ENCODE assay signal across 10 cellular contexts in the genomic region with DNA sequence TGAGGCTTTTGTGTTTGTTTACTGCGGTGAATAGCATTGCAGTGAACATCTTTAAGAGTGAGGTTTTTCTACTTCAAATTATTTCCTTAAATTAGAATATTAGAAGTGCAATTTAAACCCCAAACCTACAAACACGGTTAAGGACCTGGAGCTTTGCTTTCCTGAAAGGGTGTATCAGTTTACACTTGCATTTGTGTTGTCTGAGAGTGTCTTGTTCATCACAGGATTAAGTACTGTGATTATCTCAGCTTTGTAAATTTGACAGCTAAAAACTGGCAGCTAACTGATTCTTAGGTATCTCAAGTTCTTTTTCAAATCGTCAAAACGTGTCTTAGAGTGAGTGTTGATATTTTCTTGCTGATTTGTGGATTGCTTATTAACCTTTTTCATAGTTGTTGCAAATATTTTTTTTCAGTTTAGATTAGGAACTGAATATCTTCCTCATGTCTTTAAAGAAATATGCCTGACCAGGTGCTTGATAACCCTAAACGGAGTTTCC. TPM values are rescaled to one million over a fixed set of nuclear protein-coding genes. Genes with fewer than 3 reads are reported as not detected.
DNase-seq lines count a peak whose midpoint lies in the region; ATAC-seq, FAIRE-seq and TF ChIP-seq lines count a peak whose summit lies in the region.
"Had no signal": no experiment of that assay in that cellular context is flagged by ENCODE, and none has a peak within 500 bp of the region (broad histone marks: within the 10 kb centered on the region; RNA-seq: fewer than 3 reads in every experiment).

No MANE protein-coding gene starts in this region.

- H3K4me1 Mint-ChIP-seq in activated T-helper 1 cell treated with anti-CD3 and anti-CD28 coated beads, Interleukin-12 subunit alpha, Interleukin-12 subunit beta, Interleukin-2, Interleukin-4 antibody, amounts not matched to agents 30 ng/mL and 10 ng/mL and 1 ng/mL, durations not matched to agents 14 hours and 24 hours and 36 hours (ENCODE audit: low read depth) = peaks cover 24% of the 10 kb centered on the region

- H3K27ac ChIP-seq in SK-N-SH (ENCODE audit: low read depth in 2 of 2, low read length in 1 of 2) = peak overlapping the region; percentile 73 to 96
- peak overlapping the region; percentile 0 to 82 for H3K27ac ChIP-seq in kidney (ENCODE audit: low read depth in 2 of 2, low read length in 2 of 2)
- peak overlapping the region; percentile 36 for H3K27ac ChIP-seq in suprapubic skin
- no peak overlapping the region for H3K27ac ChIP-seq in PC-9

- H3K79me2 ChIP-seq in SK-N-SH (ENCODE audit: insufficient read depth) = peaks cover 39% of the 10 kb centered on the region
- H3K79me2 ChIP-seq in PC-9 (ENCODE audit: low read depth) = no peaks in the 10 kb centered on the region

- POLR2A ChIA-PET in SK-N-SH (lab: Yijun Ruan, JAX) = no interaction called here
- POLR2A ChIA-PET in PC-9 (lab: Charles Lee; ENCODE audit: unreplicated experiment) = interaction anchor here (0.7 kb wide), 1 partner anchor 28 kb away, joined by 3 read pairs; no protein-coding TSS in a partner anchor

- no peak overlapping the region for H3K27ac Mint-ChIP-seq in activated T-helper 1 cell treated with anti-CD3 and anti-CD28 coated beads, Interleukin-12 subunit alpha, Interleukin-12 subunit beta, Interleukin-2, Interleukin-4 antibody, amounts not matched to agents 30 ng/mL and 10 ng/mL and 1 ng/mL, durations not matched to agents 14 hours and 24 hours and 36 hours

- no TSS peak for BruUV-seq in PC-9 (replicated peaks; lab: Mats Ljungman, UMichigan)

- H3K4me3 ChIP-seq in SK-N-SH (ENCODE audit: low read depth in 2 of 2, low read length in 1 of 2) (no peak overlapping the region), kidney (ENCODE audit: low read length in 2 of 2) (peak overlapping the region in 1 of 2 donors; percentile 5), suprapubic skin (no peak overlapping the region), PC-9 (no peak overlapping the region)

- no peak for TF ChIP-seq POLR2A in suprapubic skin (IDR thresholded peaks at IDR 0.05)

- H3K4me3 Mint-ChIP-seq in activated T-helper 1 cell treated with anti-CD3 and anti-CD28 coated beads, Interleukin-12 subunit alpha, Interleukin-12 subunit beta, Interleukin-2, Interleukin-4 antibody, amounts not matched to agents 30 ng/mL and 10 ng/mL and 1 ng/mL, durations not matched to agents 14 hours and 24 hours and 36 hours = no peak overlapping the region

- H3K9ac ChIP-seq in SK-N-SH (peak overlapping the region; percentile 58), kidney (ENCODE audit: low read length in 2 of 2) (no peak overlapping the region)

- 68% methylated on average over 5 of the region's 5 CpGs for whole genome bisulfite sequencing in SK-N-SH (ENCODE audit: low lambda C conversion rate)
- 65% methylated on average over 5 of the region's 5 CpGs for WGBS in suprapubic skin

- no peak for ATAC-seq in SK-N-SH treated with all-trans-retinoic acid at 6 μM for 48 hours

- H3K9me3 Mint-ChIP-seq in activated T-helper 1 cell treated with anti-CD3 and anti-CD28 coated beads, Interleukin-12 subunit alpha, Interleukin-12 subunit beta, Interleukin-2, Interleukin-4 antibody, amounts not matched to agents 30 ng/mL and 10 ng/mL and 1 ng/mL, durations not matched to agents 14 hours and 24 hours and 36 hours = no peaks in the 10 kb centered on the region

- no peaks in the 10 kb centered on the region for H3K36me3 Mint-ChIP-seq in activated T-helper 1 cell treated with anti-CD3 and anti-CD28 coated beads, Interleukin-12 subunit alpha, Interleukin-12 subunit beta, Interleukin-2, Interleukin-4 antibody, amounts not matched to agents 30 ng/mL and 10 ng/mL and 1 ng/mL, durations not matched to agents 14 hours and 24 hours and 36 hours (ENCODE audit: low read depth)

- H2AFZ ChIP-seq in SK-N-SH (ENCODE audit: low read depth) (no peak overlapping the region), PC-9 (no peak overlapping the region)

- CTCF ChIA-PET in SK-N-SH (lab: Yijun Ruan, JAX) (interaction anchor here (1.0 to 10.7 kb wide), 6 partner anchors 17 to 156 kb away, joined by 3 to 211 read pairs (median 5); no protein-coding TSS in a partner anchor), PC-9 (lab: Charles Lee) (no interaction called here)

- H3K27me3 ChIP-seq in SK-N-SH (ENCODE audit: insufficient read depth) (no peaks in the 10 kb centered on the region), suprapubic skin (no peaks in the 10 kb centered on the region), PC-9 (ENCODE audit: insufficient read depth, low read depth) (no peaks in the 10 kb centered on the region)

- no peaks in the 10 kb centered on the region for H3K9me3 ChIP-seq in SK-N-SH
- H3K9me3 ChIP-seq in kidney (ENCODE audit: control insufficient read depth in 1 of 2, low read length in 2 of 2) = no peaks in the 10 kb centered on the region
- no peaks in the 10 kb centered on the region for H3K9me3 ChIP-seq in suprapubic skin
- no peaks in the 10 kb centered on the region for H3K9me3 ChIP-seq in PC-9 (ENCODE audit: insufficient read depth, low read depth)

- H3F3A ChIP-seq in SK-N-SH (replicated peaks; ENCODE audit: insufficient read depth) = peaks cover 38% of the 10 kb centered on the region
- no peaks in the 10 kb centered on the region for H3F3A ChIP-seq in PC-9 (ENCODE audit: insufficient read depth, low read depth)

- TF ChIP-seq CTCF in SK-N-SH (IDR thresholded peaks at IDR 0.05) (no peak), kidney (IDR thresholded peaks at IDR 0.05; ENCODE audit: borderline replicate concordance, extremely low read depth, insufficient read depth) (no peak), suprapubic skin (IDR thresholded peaks at IDR 0.05) (no peak), PC-9 (conservative IDR thresholded peaks at IDR 0.05) (no peak)

- no peaks in the 10 kb centered on the region for H3K9me2 ChIP-seq in SK-N-SH
- no peaks in the 10 kb centered on the region for H3K9me2 ChIP-seq in PC-9 (ENCODE audit: insufficient read depth)

- TF ChIP-seq EP300 in SK-N-SH (IDR thresholded peaks at IDR 0.05; ENCODE audit: borderline replicate concordance in 1 of 2, low read depth in 1 of 2, low read length in 1 of 2) (no peak), suprapubic skin (IDR thresholded peaks at IDR 0.05) (no peak)

- peaks cover 2 to 3% of the 10 kb centered on the region in 2 experiments for H3K36me3 ChIP-seq in SK-N-SH (replicated peaks in 1 of 2; ENCODE audit: control insufficient read depth in 1 of 2, insufficient read depth in 2 of 2, low read length in 1 of 2)
- no peaks in the 10 kb centered on the region for H3K36me3 ChIP-seq in kidney (ENCODE audit: control insufficient read depth in 1 of 2, insufficient read depth in 2 of 2, low read length in 2 of 2)
- no peaks in the 10 kb centered on the region for H3K36me3 ChIP-seq in suprapubic skin
- H3K36me3 ChIP-seq in PC-9 (ENCODE audit: low read depth) = no peaks in the 10 kb centered on the region

- DNase-seq in SK-N-SH (no peak), NCI-H748 treated with DMSO at 0.1 percent for 48 hours (lab: John Stamatoyannopoulos, UW) (peak; percentile 52), kidney (no peak), suprapubic skin (ENCODE audit: low spot score in 2 of 2) (no peak), PC-9 (no peak), MV-4-11 (lab: John Stamatoyannopoulos, UW) (no peak)
- no peak for DNase-seq in activated T-helper 1 cell treated with anti-CD3 and anti-CD28 coated beads, Interleukin-12 subunit alpha, Interleukin-12 subunit beta, Interleukin-2, Interleukin-4 antibody, amounts not matched to agents 30 ng/mL and 10 ng/mL and 1 ng/mL, durations not matched to agents 14 hours and 24 hours and 36 hours (ENCODE audit: low spot score)
- DNase-seq: NCI-H446; stimulated activated CD8-positive, alpha-beta memory T cell treated with anti-CD3 and anti-CD28 coated beads, Interleukin-4, amount 100 ng/mL, for 48 hours had no signal

- H4K20me1 ChIP-seq in SK-N-SH (ENCODE audit: insufficient read depth) (no peaks in the 10 kb centered on the region), PC-9 (ENCODE audit: insufficient read depth) (no peaks in the 10 kb centered on the region)

- peaks cover 27% of the 10 kb centered on the region for H3K27me3 Mint-ChIP-seq in activated T-helper 1 cell treated with anti-CD3 and anti-CD28 coated beads, Interleukin-12 subunit alpha, Interleukin-12 subunit beta, Interleukin-2, Interleukin-4 antibody, amounts not matched to agents 30 ng/mL and 10 ng/mL and 1 ng/mL, durations not matched to agents 14 hours and 24 hours and 36 hours (ENCODE audit: insufficient read depth)

- no peak for FAIRE-seq in kidney (lab: Jason Lieb, UNC)

- intact Hi-C loops in kidney (cut with DNase I) (no loop called here), PC-9 (cut with micrococcal nuclease; ENCODE audit: unreplicated experiment) (no loop called here)
- intact Hi-C loops in activated T-helper 1 cell treated with anti-CD3 and anti-CD28 coated beads, Interleukin-12 subunit alpha, Interleukin-12 subunit beta, Interleukin-2, Interleukin-4 antibody, amounts not matched to agents 30 ng/mL and 10 ng/mL and 1 ng/mL, durations not matched to agents 14 hours and 24 hours and 36 hours (cut with micrococcal nuclease) = no loop called here

- H3K4me2 ChIP-seq in SK-N-SH (peak overlapping the region; percentile 32), PC-9 (no peak overlapping the region)

- TF ChIP-seq RAD21 in SK-N-SH (IDR thresholded peaks at IDR 0.05; ENCODE audit: low read length) = no peak

- H3K4me1 ChIP-seq in SK-N-SH (ENCODE audit: control insufficient read depth in 1 of 2, insufficient read depth in 2 of 2, low read depth in 1 of 2, low read length in 1 of 2) (peaks cover 27 to 32% of the 10 kb centered on the region in 2 experiments), kidney (ENCODE audit: control insufficient read depth in 1 of 2, insufficient read depth in 1 of 2, low read depth in 1 of 2, low read length in 2 of 2) (peaks cover 21 to 26% of the 10 kb centered on the region in 2 donors), suprapubic skin (peaks cover 21% of the 10 kb centered on the region), PC-9 (replicated peaks; ENCODE audit: insufficient read depth) (0 out of 2 replicates have a peak, but pooled peaks cover 1% of the 10 kb centered on the region)

TF ChIP-seq in SK-N-SH, 30 proteins besides CTCF, POLR2A, EP300 and RAD21:
- TF ChIP-seq MXI1 (IDR thresholded peaks at IDR 0.05; ENCODE audit: low read depth, low read length) = no peak

TF ChIP-seq in SK-N-SH treated with all-trans-retinoic acid at 6 μM for 48 hours, 23 proteins besides CTCF, POLR2A, EP300 and RAD21 (continues in another document):
- TF ChIP-seq ZFP30 (CRISPR knock-in tag; IDR thresholded peaks at IDR 0.05) = no peak

RNA-seq across cellular contexts. Expression of gene LRRFIP1, which starts 41.8 kb away (rescaled TPM):
- polyA plus RNA-seq in SK-N-SH (2012; rRNA removed) (47.3 and 60.9 TPM in 2 replicates), kidney (ENCODE audit: insufficient read depth, low read depth, low replicate concordance) (39.1 TPM)
- polyA plus RNA-seq in SK-N-SH (2012; cell fraction: cytosol; rRNA removed) = 62.7 and 74.9 TPM in 2 replicates
- polyA plus RNA-seq in SK-N-SH (2012; cell fraction: nucleus; rRNA removed) = 51.7 and 73.1 TPM in 2 replicates
- total RNA-seq in kidney (204 TPM), suprapubic skin (100 to 1,000 TPM; 100 to 150 (median 109) TPM), PC-9 (2021) (221 and 238 TPM in 2 replicates)
- total RNA-seq in activated T-helper 1 cell treated with anti-CD3 and anti-CD28 coated beads, Interleukin-12 subunit alpha, Interleukin-12 subunit beta, Interleukin-2, Interleukin-4 antibody, amounts not matched to agents 30 ng/mL and 10 ng/mL and 1 ng/mL, durations not matched to agents 14 hours and 24 hours and 36 hours = 212 and 226 TPM in 2 replicates
